1 cellular context compared by ENCODE assay signal in genomic region chr2:230886207-230886606, GRCh38.
A peak's percentile ranks its signal among the peaks of the same experiment; 100 is the strongest.
TF ChIP-seq lines count a peak whose summit lies in the region.

No MANE protein-coding gene starts in this region.

TF ChIP-seq in HepG2, 621 proteins besides CTCF, POLR2A, EP300 and RAD21:
- TF ChIP-seq ZMYM3 (CRISPR knock-in tag; IDR thresholded peaks at IDR 0.05) (peak; percentile 32; the same call in 1 of the 2 replicates), CBX5 (CRISPR knock-in tag; IDR thresholded peaks at IDR 0.05; ENCODE audit: borderline replicate concordance) (no peak), ZNF75D (CRISPR knock-in tag; IDR thresholded peaks at IDR 0.05; ENCODE audit: borderline replicate concordance) (no peak), ZNF629 (CRISPR knock-in tag; conservative IDR thresholded peaks at IDR 0.05) (peak; percentile 86), MAF1 (CRISPR knock-in tag; IDR thresholded peaks at IDR 0.05; ENCODE audit: borderline replicate concordance) (no peak), BHLHE40 (IDR thresholded peaks at IDR 0.05; ENCODE audit: low read length) (0 out of 2 replicates have a peak, but pooled peaks have one; percentile 19), ZNF687 (CRISPR knock-in tag; IDR thresholded peaks at IDR 0.05) (peak; percentile 12), THAP7 (CRISPR knock-in tag; IDR thresholded peaks at IDR 0.05) (peak; percentile 57; the same call in 1 of the 2 replicates), ZNF780A (CRISPR knock-in tag; IDR thresholded peaks at IDR 0.05) (no peak), IKZF5 (CRISPR knock-in tag; IDR thresholded peaks at IDR 0.05) (no peak), SRSF4 (IDR thresholded peaks at IDR 0.05; ENCODE audit: low read depth, low read length, poor library complexity, severe bottlenecking) (no peak), ZNF430 (CRISPR knock-in tag; IDR thresholded peaks at IDR 0.05) (no peak), CEBPB (IDR thresholded peaks at IDR 0.05; ENCODE audit: borderline replicate concordance, low read depth, low read length) (no peak), ZNF670 (CRISPR knock-in tag; IDR thresholded peaks at IDR 0.05; ENCODE audit: borderline replicate concordance) (no peak)
- TF ChIP-seq, protein P1, sequence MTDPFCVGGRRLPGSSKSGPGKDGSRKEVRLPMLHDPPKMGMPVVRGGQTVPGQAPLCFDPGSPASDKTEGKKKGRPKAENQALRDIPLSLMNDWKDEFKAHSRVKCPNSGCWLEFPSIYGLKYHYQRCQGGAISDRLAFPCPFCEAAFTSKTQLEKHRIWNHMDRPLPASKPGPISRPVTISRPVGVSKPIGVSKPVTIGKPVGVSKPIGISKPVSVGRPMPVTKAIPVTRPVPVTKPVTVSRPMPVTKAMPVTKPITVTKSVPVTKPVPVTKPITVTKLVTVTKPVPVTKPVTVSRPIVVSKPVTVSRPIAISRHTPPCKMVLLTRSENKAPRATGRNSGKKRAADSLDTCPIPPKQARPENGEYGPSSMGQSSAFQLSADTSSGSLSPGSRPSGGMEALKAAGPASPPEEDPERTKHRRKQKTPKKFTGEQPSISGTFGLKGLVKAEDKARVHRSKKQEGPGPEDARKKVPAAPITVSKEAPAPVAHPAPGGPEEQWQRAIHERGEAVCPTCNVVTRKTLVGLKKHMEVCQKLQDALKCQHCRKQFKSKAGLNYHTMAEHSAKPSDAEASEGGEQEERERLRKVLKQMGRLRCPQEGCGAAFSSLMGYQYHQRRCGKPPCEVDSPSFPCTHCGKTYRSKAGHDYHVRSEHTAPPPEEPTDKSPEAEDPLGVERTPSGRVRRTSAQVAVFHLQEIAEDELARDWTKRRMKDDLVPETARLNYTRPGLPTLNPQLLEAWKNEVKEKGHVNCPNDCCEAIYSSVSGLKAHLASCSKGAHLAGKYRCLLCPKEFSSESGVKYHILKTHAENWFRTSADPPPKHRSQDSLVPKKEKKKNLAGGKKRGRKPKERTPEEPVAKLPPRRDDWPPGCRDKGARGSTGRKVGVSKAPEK (CRISPR knock-in tag; IDR thresholded peaks at IDR 0.05; ENCODE audit: borderline replicate concordance) = no peak
- TF ChIP-seq, protein P2, sequence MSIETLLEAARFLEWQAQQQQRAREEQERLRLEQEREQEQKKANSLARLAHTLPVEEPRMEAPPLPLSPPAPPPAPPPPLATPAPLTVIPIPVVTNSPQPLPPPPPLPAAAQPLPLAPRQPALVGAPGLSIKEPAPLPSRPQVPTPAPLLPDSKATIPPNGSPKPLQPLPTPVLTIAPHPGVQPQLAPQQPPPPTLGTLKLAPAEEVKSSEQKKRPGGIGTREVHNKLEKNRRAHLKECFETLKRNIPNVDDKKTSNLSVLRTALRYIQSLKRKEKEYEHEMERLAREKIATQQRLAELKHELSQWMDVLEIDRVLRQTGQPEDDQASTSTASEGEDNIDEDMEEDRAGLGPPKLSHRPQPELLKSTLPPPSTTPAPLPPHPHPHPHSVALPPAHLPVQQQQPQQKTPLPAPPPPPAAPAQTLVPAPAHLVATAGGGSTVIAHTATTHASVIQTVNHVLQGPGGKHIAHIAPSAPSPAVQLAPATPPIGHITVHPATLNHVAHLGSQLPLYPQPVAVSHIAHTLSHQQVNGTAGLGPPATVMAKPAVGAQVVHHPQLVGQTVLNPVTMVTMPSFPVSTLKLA (IDR thresholded peaks at IDR 0.05) = peak; percentile 68
